9 cellular contexts compared by ENCODE assay signal in genomic region chr3:136547293-136547692, GRCh38.
A peak's percentile ranks its signal among the peaks of the same experiment; 100 is the strongest.
DNase-seq lines count a peak whose midpoint lies in the region; ATAC-seq lines count a peak whose summit lies in the region.
"Had no signal": no experiment of that assay in that cellular context is flagged by ENCODE, and none has a peak within 500 bp of the region (broad histone marks: within the 10 kb centered on the region; RNA-seq: fewer than 3 reads in every experiment).

No MANE protein-coding gene starts in this region.

- no peak for ATAC-seq in HG03280 (IDR thresholded peaks at IDR 0.05; ENCODE audit: unreplicated experiment)

- no peak overlapping the region for H3K4me3 Mint-ChIP-seq in activated CD4-positive, alpha-beta T cell treated with anti-CD3 and anti-CD28 coated beads, Interleukin-2, amount 10 ng/mL, durations not matched to agents 7 days and 5 days
- H3K4me3 Mint-ChIP-seq: activated CD4-positive, alpha-beta memory T cell treated with anti-CD3 and anti-CD28 coated beads for 36 hours had no signal

- H3K27ac ChIP-seq in ACC112 (ENCODE audit: low read depth, low read length) = 0 out of 2 replicates have a peak overlapping the region, but pooled peaks have one; percentile 20
- peak overlapping the region; percentile 1 for H3K27ac ChIP-seq in epithelial cell of prostate

- POLR2A ChIA-PET in activated CD4-positive, alpha-beta T cell treated with anti-CD3 and anti-CD28 coated beads, Interleukin-2, amount 10 ng/mL, durations not matched to agents 7 days and 5 days (lab: Charles Lee) = interaction anchor here (0.6 kb wide), 1 partner anchor 1717 kb away, joined by 3 read pairs; no protein-coding TSS in a partner anchor

- peaks cover 2% of the 10 kb centered on the region for H3K4me1 Mint-ChIP-seq in activated CD4-positive, alpha-beta T cell treated with anti-CD3 and anti-CD28 coated beads, Interleukin-2, amount 10 ng/mL, durations not matched to agents 7 days and 5 days

- no peaks in the 10 kb centered on the region for H3K27me3 ChIP-seq in ACC112 (ENCODE audit: insufficient read depth, low read length)

- H3K27ac Mint-ChIP-seq in activated CD4-positive, alpha-beta T cell treated with anti-CD3 and anti-CD28 coated beads, Interleukin-2, amount 10 ng/mL, durations not matched to agents 7 days and 5 days = no peak overlapping the region
- H3K27ac Mint-ChIP-seq: activated CD4-positive, alpha-beta memory T cell treated with anti-CD3 and anti-CD28 coated beads for 36 hours had no signal

- no peak overlapping the region for H2AFZ ChIP-seq in ACC112 (ENCODE audit: low read length, unreplicated experiment)

- H3K4me1 ChIP-seq in ACC112 (ENCODE audit: control insufficient read depth, insufficient read depth, low read length, unreplicated experiment) = peaks cover 37% of the 10 kb centered on the region

- H3K36me3 Mint-ChIP-seq in activated CD4-positive, alpha-beta T cell treated with anti-CD3 and anti-CD28 coated beads, Interleukin-2, amount 10 ng/mL, durations not matched to agents 7 days and 5 days (ENCODE audit: low read depth) = peaks cover 18% of the 10 kb centered on the region

- no peaks in the 10 kb centered on the region for H3K27me3 Mint-ChIP-seq in activated CD4-positive, alpha-beta T cell treated with anti-CD3 and anti-CD28 coated beads, Interleukin-2, amount 10 ng/mL, durations not matched to agents 7 days and 5 days
- H3K27me3 Mint-ChIP-seq: activated CD4-positive, alpha-beta memory T cell treated with anti-CD3 and anti-CD28 coated beads for 36 hours had no signal

- H3K9me3 Mint-ChIP-seq in activated CD4-positive, alpha-beta T cell treated with anti-CD3 and anti-CD28 coated beads, Interleukin-2, amount 10 ng/mL, durations not matched to agents 7 days and 5 days = peaks cover 4% of the 10 kb centered on the region
- H3K9me3 Mint-ChIP-seq: activated CD4-positive, alpha-beta memory T cell treated with anti-CD3 and anti-CD28 coated beads for 36 hours had no signal

- CTCF ChIA-PET in activated CD4-positive, alpha-beta T cell treated with anti-CD3 and anti-CD28 coated beads, Interleukin-2, amount 10 ng/mL, durations not matched to agents 7 days and 5 days (lab: Charles Lee) = interaction anchor here (0.9 kb wide), 1 partner anchor 76 kb away, joined by 3 read pairs; no protein-coding TSS in a partner anchor

- H3K79me2 ChIP-seq in ACC112 (ENCODE audit: control insufficient read depth, insufficient read depth, low read length, unreplicated experiment) = no peaks in the 10 kb centered on the region

- no peak overlapping the region for H3K4me3 ChIP-seq in ACC112 (ENCODE audit: low read depth, low read length)

- H3K36me3 ChIP-seq in ACC112 (ENCODE audit: insufficient read depth, low read length) = no peaks in the 10 kb centered on the region

- DNase-seq in DMS153 treated with DMSO at 0.1 percent for 48 hours (lab: John Stamatoyannopoulos, UW; ENCODE audit: unreplicated experiment) (peak; percentile 12), NCI-H2171 (lab: John Stamatoyannopoulos, UW) (peak; percentile 43), epithelial cell of prostate (ENCODE audit: low read depth, low spot score) (no peak), SW 1271 (lab: John Stamatoyannopoulos, UW) (no peak), hippocampal formation (lab: John Stamatoyannopoulos, UW) (no peak)
- no peak for DNase-seq in activated CD4-positive, alpha-beta T cell treated with anti-CD3 and anti-CD28 coated beads, Interleukin-2, amount 10 ng/mL, durations not matched to agents 7 days and 5 days
- DNase-seq: activated CD4-positive, alpha-beta memory T cell treated with anti-CD3 and anti-CD28 coated beads for 36 hours had no signal

Comparison
In these comparisons a context has a peak if more than half of its experiments do, and no peak if none do; other contexts are left out.
1. DNase-seq: peak in DMS153 treated with DMSO at 0.1 percent for 48 hours (single experiment) and NCI-H2171 (single experiment); none in epithelial cell of prostate (single experiment), SW 1271 (0 of 2), hippocampal formation (0 of 2) and activated CD4-positive, alpha-beta T cell treated with anti-CD3 and anti-CD28 coated beads, Interleukin-2, amount 10 ng/mL, durations not matched to agents 7 days and 5 days (single experiment).